Comparison of ENCODE assay signal across 8 cellular contexts in the genomic region with DNA sequence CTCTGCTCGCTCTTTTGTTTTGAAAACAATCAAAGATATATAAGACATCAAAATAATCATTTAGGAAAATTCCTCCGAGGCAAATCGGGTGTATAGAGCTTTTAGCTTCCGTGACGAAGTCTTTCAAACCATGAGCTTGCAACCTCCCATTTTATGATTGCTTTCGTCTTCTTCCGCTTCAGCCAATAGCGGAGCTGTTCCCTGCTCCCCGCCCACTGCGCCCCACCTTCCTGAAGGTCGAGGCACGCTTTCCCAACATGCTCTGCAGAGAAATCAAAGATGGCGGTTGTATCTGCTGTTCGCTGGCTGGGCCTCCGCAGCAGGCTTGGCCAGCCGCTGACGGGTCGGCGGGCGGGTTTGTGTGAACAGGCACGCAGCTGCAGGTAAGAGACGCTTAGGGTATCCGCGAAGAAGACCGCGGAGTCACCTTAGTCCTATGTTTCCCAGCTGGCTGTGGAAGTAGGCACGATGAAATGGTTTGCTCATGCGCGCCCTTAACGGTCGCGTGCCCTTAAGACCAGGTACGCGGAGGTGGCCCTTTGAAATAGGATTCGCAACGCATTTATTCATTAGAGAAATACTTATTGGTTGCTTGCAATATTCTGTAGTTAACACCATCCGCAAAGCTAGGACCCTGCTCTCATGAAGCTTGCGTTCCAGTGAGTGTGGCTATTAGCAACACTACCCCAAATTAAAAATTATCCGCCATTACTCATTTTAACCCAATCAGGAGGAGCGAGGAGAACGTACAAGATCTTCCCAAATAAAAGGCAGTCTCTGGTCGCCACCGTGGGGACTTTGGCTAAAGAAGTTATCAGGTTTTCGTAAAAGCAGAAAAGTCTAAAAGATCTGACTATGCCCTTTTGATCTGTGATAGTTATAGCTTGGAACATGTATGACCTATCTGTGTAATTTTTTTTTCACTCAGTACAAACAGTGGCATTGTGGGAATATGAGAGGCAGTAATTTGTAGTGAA. TPM values are rescaled to one million over a fixed set of nuclear protein-coding genes. Genes with fewer than 3 reads are reported as not detected.
DNase-seq lines count a peak whose midpoint lies in the region; ATAC-seq and TF ChIP-seq lines count a peak whose summit lies in the region.

A gene (plus strand): TSS at position 267 of the 977 bp plus-strand sequence. CDS start 13 bp downstream, at position 280.

- peaks cover 66% of the 10 kb centered on the region for H3K4me1 Mint-ChIP-seq in activated T-cell treated with anti-CD3 and anti-CD28 coated beads, Interleukin-2, amount 50 U/mL, for 24 hours (ENCODE audit: low read depth)

- TF ChIP-seq POLR2A in erythroblast (IDR thresholded peaks at IDR 0.05; ENCODE audit: low read length) = peak; percentile 96

- peaks cover 11 to 17% of the 10 kb centered on the region in 2 donors for H3K4me1 ChIP-seq in mucosa of rectum (ENCODE audit: control insufficient read depth in 2 of 2, insufficient read depth in 2 of 2, low read length in 2 of 2)

- H3K36me3 Mint-ChIP-seq in activated T-cell treated with anti-CD3 and anti-CD28 coated beads, Interleukin-2, amount 50 U/mL, for 24 hours (ENCODE audit: low read depth) = peaks cover 94% of the 10 kb centered on the region

- H3K27ac Mint-ChIP-seq in activated T-cell treated with anti-CD3 and anti-CD28 coated beads, Interleukin-2, amount 50 U/mL, for 24 hours = peak within 1 kb of the TSS; percentile 98

- peak within 1 kb of the TSS; percentile 77 to 89 for H3K9ac ChIP-seq in mucosa of rectum (ENCODE audit: low read depth in 1 of 2, low read length in 2 of 2)

- H3K27me3 ChIP-seq in mucosa of rectum (ENCODE audit: control insufficient read depth in 2 of 2, insufficient read depth in 2 of 2, low read length in 2 of 2) = no peaks in the 10 kb centered on the region

- in situ Hi-C loops in KBM-7 (cut with MboI; ENCODE audit: low pct_unique_long_range_greater_than_20kb, low sequenced_read_pairs) = no loop called here

- no peaks in the 10 kb centered on the region for H3K27me3 Mint-ChIP-seq in activated T-cell treated with anti-CD3 and anti-CD28 coated beads, Interleukin-2, amount 50 U/mL, for 24 hours

- peak within 1 kb of the TSS; percentile 89 to 99 for H3K4me3 ChIP-seq in mucosa of rectum (ENCODE audit: low read length in 2 of 2)

- peaks cover 17 to 34% of the 10 kb centered on the region in 2 donors for H3K36me3 ChIP-seq in mucosa of rectum (ENCODE audit: control insufficient read depth in 2 of 2, insufficient read depth in 2 of 2, low read length in 2 of 2)

- peak within 1 kb of the TSS; percentile 68 to 79 for H3K27ac ChIP-seq in mucosa of rectum (ENCODE audit: low read depth in 2 of 2, low read length in 2 of 2)

- ATAC-seq in GM21619 (IDR thresholded peaks at IDR 0.05; ENCODE audit: unreplicated experiment) = peak; percentile 86

- DNase-seq in DMS153 treated with DMSO at 0.1 percent for 48 hours (lab: John Stamatoyannopoulos, UW; ENCODE audit: unreplicated experiment) (peak; percentile 89), KBM-7 (peak; percentile 97), erythroblast (lab: John Stamatoyannopoulos, UW) (peak; percentile 97)
- peak; percentile 93 for DNase-seq in activated T-cell treated with anti-CD3 and anti-CD28 coated beads, Interleukin-2, amount 50 U/mL, for 24 hours
- DNase-seq in stimulated activated CD8-positive, alpha-beta memory T cell treated with anti-CD3 and anti-CD28 coated beads, Interleukin-7, amount 100 ng/mL, for 1 hour (ENCODE audit: low read depth in 2 of 2) = peak; percentile 74 to 86

- H3K9me3 Mint-ChIP-seq in activated T-cell treated with anti-CD3 and anti-CD28 coated beads, Interleukin-2, amount 50 U/mL, for 24 hours = no peaks in the 10 kb centered on the region

- H3K9me3 ChIP-seq in mucosa of rectum (ENCODE audit: control insufficient read depth in 2 of 2, low read length in 2 of 2) = no peaks in the 10 kb centered on the region

- H3K4me3 Mint-ChIP-seq in activated T-cell treated with anti-CD3 and anti-CD28 coated beads, Interleukin-2, amount 50 U/mL, for 24 hours = peak within 1 kb of the TSS; percentile 92

TF ChIP-seq in PFSK-1, 5 proteins besides CTCF, POLR2A, EP300 and RAD21:
- TF ChIP-seq SIN3A (IDR thresholded peaks at IDR 0.05; ENCODE audit: borderline replicate concordance, insufficient read depth, low read length) (no peak), TAF1 (IDR thresholded peaks at IDR 0.05; ENCODE audit: borderline replicate concordance, insufficient read depth, low read length) (peak; percentile 95), FOXP2 (optimal IDR thresholded peaks at IDR 0.05; ENCODE audit: borderline replicate concordance, extremely low read depth, extremely low read length, insufficient read depth) (peak; percentile 12), POLR2AphosphoS5 (IDR thresholded peaks at IDR 0.05; ENCODE audit: low read depth, low read length) (peak; percentile 88)
- TF ChIP-seq, protein P1, sequence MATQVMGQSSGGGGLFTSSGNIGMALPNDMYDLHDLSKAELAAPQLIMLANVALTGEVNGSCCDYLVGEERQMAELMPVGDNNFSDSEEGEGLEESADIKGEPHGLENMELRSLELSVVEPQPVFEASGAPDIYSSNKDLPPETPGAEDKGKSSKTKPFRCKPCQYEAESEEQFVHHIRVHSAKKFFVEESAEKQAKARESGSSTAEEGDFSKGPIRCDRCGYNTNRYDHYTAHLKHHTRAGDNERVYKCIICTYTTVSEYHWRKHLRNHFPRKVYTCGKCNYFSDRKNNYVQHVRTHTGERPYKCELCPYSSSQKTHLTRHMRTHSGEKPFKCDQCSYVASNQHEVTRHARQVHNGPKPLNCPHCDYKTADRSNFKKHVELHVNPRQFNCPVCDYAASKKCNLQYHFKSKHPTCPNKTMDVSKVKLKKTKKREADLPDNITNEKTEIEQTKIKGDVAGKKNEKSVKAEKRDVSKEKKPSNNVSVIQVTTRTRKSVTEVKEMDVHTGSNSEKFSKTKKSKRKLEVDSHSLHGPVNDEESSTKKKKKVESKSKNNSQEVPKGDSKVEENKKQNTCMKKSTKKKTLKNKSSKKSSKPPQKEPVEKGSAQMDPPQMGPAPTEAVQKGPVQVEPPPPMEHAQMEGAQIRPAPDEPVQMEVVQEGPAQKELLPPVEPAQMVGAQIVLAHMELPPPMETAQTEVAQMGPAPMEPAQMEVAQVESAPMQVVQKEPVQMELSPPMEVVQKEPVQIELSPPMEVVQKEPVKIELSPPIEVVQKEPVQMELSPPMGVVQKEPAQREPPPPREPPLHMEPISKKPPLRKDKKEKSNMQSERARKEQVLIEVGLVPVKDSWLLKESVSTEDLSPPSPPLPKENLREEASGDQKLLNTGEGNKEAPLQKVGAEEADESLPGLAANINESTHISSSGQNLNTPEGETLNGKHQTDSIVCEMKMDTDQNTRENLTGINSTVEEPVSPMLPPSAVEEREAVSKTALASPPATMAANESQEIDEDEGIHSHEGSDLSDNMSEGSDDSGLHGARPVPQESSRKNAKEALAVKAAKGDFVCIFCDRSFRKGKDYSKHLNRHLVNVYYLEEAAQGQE (IDR thresholded peaks at IDR 0.05; ENCODE audit: insufficient read depth in 1 of 2, low read depth in 2 of 2, low read length in 2 of 2) = 0 out of 4 replicates have a peak, but pooled peaks of 1 of the 2 experiments have one; percentile 40

RNA-seq across cellular contexts. Expression of the gene that starts here (rescaled TPM):
- polyA plus RNA-seq in PFSK-1 (2012; ENCODE audit: insufficient read length, low read depth) = 90.9 TPM

Comparison
In these comparisons a context has a peak if more than half of its experiments do, and no peak if none do; other contexts are left out.
1. Peak in every context shown above with its lines: DNase-seq, ATAC-seq, H3K4me3 ChIP-seq and H3K27ac ChIP-seq.